ENCODE assay signal across 1 cellular context in the genomic region with DNA sequence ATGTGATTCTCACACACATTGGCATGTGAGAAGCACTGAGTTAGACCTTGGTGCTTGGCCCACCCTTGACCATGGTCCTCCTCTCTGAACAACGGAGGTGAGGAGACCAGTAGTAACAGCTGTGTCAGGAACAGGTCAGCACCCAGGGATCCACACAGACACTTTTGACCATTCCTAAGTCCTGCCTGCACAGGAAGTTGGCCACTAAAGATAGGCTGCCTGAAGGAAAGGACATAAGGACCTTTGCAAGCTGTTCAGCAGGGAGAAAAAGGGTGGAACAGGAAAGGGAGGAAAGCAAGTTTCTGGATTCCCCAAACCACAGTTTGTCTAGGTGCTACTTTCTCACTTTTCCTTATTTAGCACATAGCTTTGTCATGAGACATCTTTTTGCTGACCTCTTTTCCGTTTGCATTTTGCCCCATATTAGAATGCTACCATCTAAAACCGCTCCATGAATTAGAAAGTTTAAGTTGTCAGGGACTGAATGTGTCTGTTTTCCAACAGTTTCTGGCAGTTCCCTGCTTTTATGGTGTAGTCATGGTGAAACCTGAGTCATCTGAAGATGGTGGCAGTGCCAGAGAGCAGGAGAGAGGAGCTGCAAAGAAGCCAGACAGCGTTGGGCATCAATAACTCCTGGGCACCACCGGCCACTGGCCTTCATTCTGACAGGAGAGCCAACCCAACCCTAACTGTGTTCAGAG.
TF ChIP-seq lines count a peak whose summit lies in the region.

No MANE protein-coding gene starts in this region.

TF ChIP-seq in H1, 55 proteins besides CTCF, POLR2A, EP300 and RAD21:
- TF ChIP-seq NANOG (IDR thresholded peaks at IDR 0.05; ENCODE audit: insufficient read depth, low read depth, low read length, poor library complexity, severe bottlenecking) (no peak), JUND (IDR thresholded peaks at IDR 0.05; ENCODE audit: low read length) (no peak), BRCA1 (IDR thresholded peaks at IDR 0.05; ENCODE audit: low read depth, low read length) (no peak), GABPA (IDR thresholded peaks at IDR 0.05; ENCODE audit: borderline replicate concordance, insufficient read depth, low read length) (no peak), TAF1 (IDR thresholded peaks at IDR 0.05; ENCODE audit: low read depth, low read length) (no peak), CEBPB (IDR thresholded peaks at IDR 0.05; ENCODE audit: low read depth, low read length) (no peak), CTBP2 (IDR thresholded peaks at IDR 0.05; ENCODE audit: borderline replicate concordance, insufficient read depth, insufficient read length, low read length) (no peak), SAP30 (IDR thresholded peaks at IDR 0.05; ENCODE audit: insufficient read depth, insufficient replicate concordance, low read length) (no peak), TBP (IDR thresholded peaks at IDR 0.05; ENCODE audit: low read depth, low read length) (no peak), SP2 (IDR thresholded peaks at IDR 0.05; ENCODE audit: low read length) (no peak), SP1 (IDR thresholded peaks at IDR 0.05; ENCODE audit: low read depth, low read length) (no peak)
TF ChIP-seq in H1: peak in this region for 0.
